Comparison of ENCODE assay signal across 16 cellular contexts in the genomic region with DNA sequence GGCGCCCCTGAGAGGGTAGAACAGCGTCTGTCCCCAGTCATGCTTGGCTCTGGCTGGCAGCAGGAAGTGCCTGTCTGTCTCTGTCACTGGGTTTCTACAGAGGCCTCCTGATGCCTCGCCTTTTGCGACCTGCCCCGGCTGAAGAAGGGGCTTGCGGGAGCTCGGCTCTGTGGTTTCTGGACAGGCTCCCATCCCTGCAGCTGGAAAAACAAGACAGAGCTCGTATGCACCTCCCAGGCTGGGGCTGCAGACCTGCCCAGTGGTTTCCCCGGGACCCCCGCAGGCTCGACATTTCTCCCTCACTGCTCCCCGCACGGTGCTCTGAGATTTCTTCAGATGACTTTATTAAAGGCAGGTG. TPM values are rescaled to one million over a fixed set of nuclear protein-coding genes. Genes with fewer than 3 reads are reported as not detected.
DNase-seq lines count a peak whose midpoint lies in the region; ATAC-seq and TF ChIP-seq lines count a peak whose summit lies in the region.
"Had no signal": no experiment of that assay in that cellular context is flagged by ENCODE, and none has a peak within 500 bp of the region (broad histone marks: within the 10 kb centered on the region; RNA-seq: fewer than 3 reads in every experiment).

No MANE protein-coding gene starts in this region.

- H3K4me1 Mint-ChIP-seq in HFFc6 (ENCODE audit: low read depth) = peaks cover 21% of the 10 kb centered on the region
- H3K4me1 Mint-ChIP-seq: memory B cell had no signal

- H3K9me3 Mint-ChIP-seq in HFFc6 = no peaks in the 10 kb centered on the region

- H3K27ac Mint-ChIP-seq in HFFc6 = no peak overlapping the region
- H3K27ac Mint-ChIP-seq: memory B cell had no signal

- DNase-seq in AG10803 (ENCODE audit: low read depth) (peak; percentile 40), HFFc6 (peak; percentile 9), brain pericyte (ENCODE audit: low read depth, low spot score) (peak; percentile 76), mucosa of descending colon (no peak), globus pallidus (ENCODE audit: low spot score) (no peak), D341Med (ENCODE audit: low spot score) (no peak), ureter (ENCODE audit: low spot score) (no peak)
- DNase-seq: activated CD4-positive, alpha-beta T cell treated with anti-CD3 and anti-CD28 coated beads, Interleukin-2, amount 50 U/mL, for 48 hours; activated effector memory CD4-positive, alpha-beta T cell treated with Interleukin-2 at 50 U/mL for 16 hours; NCI-H1105; stimulated activated CD4-positive, alpha-beta T cell treated with anti-CD3 and anti-CD28 coated beads, Interleukin-2, amount 100 ng/mL, for 48 hours had no signal

- H3K36me3 ChIP-seq in mucosa of descending colon (ENCODE audit: low read depth) = no peaks in the 10 kb centered on the region
- H3K36me3 ChIP-seq: cardiac muscle cell had no signal

- ATAC-seq in mucosa of descending colon (peak; percentile 12), HG03196 (IDR thresholded peaks at IDR 0.05; ENCODE audit: unreplicated experiment) (no peak)

- H3K4me3 Mint-ChIP-seq in HFFc6 = no peak overlapping the region
- H3K4me3 Mint-ChIP-seq: memory B cell had no signal

- peaks cover 14% of the 10 kb centered on the region for H3K27me3 Mint-ChIP-seq in HFFc6 (ENCODE audit: insufficient read depth)

- H3K4me3 ChIP-seq in AG10803 (ENCODE audit: low read length) = no peak overlapping the region
- no peak overlapping the region for H3K4me3 ChIP-seq in mucosa of descending colon
- H3K4me3 ChIP-seq: cardiac muscle cell, hepatocyte had no signal

- H3K36me3 Mint-ChIP-seq in HFFc6 (ENCODE audit: low read depth) = no peaks in the 10 kb centered on the region
- H3K36me3 Mint-ChIP-seq: memory B cell had no signal

- H3K9me3 ChIP-seq in mucosa of descending colon = no peaks in the 10 kb centered on the region

- TF ChIP-seq CTCF in AG10803 (conservative IDR thresholded peaks at IDR 0.05; ENCODE audit: low read length) (no peak), HFFc6 (IDR thresholded peaks at IDR 0.05) (no peak), mucosa of descending colon (IDR thresholded peaks at IDR 0.05) (no peak)

- intact Hi-C loops in mucosa of descending colon (cut with DNase I, micrococcal nuclease) = no loop called here

- H3K4me1 ChIP-seq in mucosa of descending colon (ENCODE audit: low read depth) = no peaks in the 10 kb centered on the region

RNA-seq across cellular contexts. Expression of a gene that starts 57.0 kb away (rescaled TPM):
- under 1 TPM in 3 of 6 experiments, not detected in 3; 0.05 to 0.15 (median 0.12) TPM for total RNA-seq in HFFc6 (2021; fragmentation: NEBNext Ultra II Directional; extraction: Animal tissue kit (Norgen Biotek cat#: 25700))
- total RNA-seq in mucosa of descending colon (1 to 10 TPM in 2 of 3 donors, under 1 TPM in 1; 0.20 to 3.1 (median 1.5) TPM), ureter (2.8 TPM)
- total RNA-seq: HT-29 had no signal

Comparison
In these comparisons a context has a peak if more than half of its experiments do, and no peak if none do; other contexts are left out.
1. DNase-seq: peak in AG10803 (single experiment), HFFc6 (single experiment) and brain pericyte (single experiment); none in mucosa of descending colon (0 of 3), globus pallidus (single experiment), D341Med (single experiment) and ureter (single experiment).